8 cellular contexts compared by ENCODE assay signal in the genomic region with DNA sequence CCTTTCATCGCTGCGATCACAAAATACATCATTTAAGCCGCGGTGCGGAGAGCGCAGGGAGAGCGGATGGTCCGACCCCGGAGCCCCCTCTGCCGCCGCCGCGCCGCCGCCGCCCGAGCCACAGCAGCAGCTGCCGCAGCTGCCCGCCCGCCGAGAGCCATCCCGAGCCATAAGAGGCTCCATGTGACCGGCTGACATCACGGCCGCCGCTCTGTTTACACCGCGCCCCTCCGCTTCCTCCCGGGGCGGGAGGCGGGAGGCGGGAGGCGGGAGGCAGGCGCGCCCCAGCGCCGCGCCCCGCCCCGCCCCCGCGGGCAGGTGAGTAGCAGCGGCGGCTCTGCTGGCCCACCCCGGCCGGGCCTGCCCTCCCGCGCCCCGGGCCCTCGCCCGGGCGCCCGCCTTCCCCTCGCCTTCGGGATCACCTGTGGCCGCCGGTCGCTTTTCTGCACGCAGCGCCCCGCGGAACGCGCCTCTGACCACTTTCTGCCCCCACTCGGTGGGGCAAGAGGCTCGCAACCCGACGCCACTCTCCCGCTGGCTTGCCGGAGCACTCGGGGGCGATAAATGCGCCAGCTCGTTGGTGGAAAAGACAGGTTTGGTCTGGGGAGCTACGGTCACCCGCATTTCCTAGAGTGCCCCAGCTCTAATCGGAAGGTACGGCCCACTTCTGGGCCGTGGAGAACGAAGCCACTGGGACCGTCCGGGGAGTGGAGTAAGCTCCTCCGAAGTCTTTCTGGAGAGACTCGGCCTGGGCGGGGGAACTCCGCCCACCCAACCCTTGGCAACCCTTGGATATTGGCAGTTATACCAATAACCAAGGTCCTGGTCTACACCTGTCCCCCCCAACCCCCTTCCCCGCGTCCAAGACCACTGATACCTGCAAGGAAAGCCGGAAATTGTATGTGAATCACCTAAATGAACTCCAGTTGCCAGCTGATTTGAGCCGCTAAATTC.
DNase-seq lines count a peak whose midpoint lies in the region; ATAC-seq and TF ChIP-seq lines count a peak whose summit lies in the region.

No MANE protein-coding gene starts in this region.

- no peaks in the 10 kb centered on the region for H3K27me3 ChIP-seq in lower lobe of right lung (ENCODE audit: low read depth)

- peak overlapping the region; percentile 84 for H3K4me3 ChIP-seq in lower lobe of right lung

- peak; percentile 20 for TF ChIP-seq CTCF in lower lobe of right lung (IDR thresholded peaks at IDR 0.05)

- DNase-seq in 8988T (peak; percentile 49), NCI-H345 (lab: John Stamatoyannopoulos, UW) (peak; percentile 83), dermis microvascular lymphatic vessel endothelial cell (ENCODE audit: low read depth in 2 of 2) (peak; percentile 61 to 88), lower lobe of right lung (peak; percentile 93)
- DNase-seq in activated CD4-positive, alpha-beta T cell treated with anti-CD3 and anti-CD28 coated beads, Interleukin-2, amount 50 U/mL, for 24 hours (ENCODE audit: low read depth in 1 of 2, low spot score in 1 of 2): peak; percentile 58 to 69
- peak; percentile 62 to 81 (median 64) for DNase-seq in stimulated activated CD4-positive, alpha-beta T cell treated with anti-CD3 and anti-CD28 coated beads, TNF-alpha, amount 100 ng/mL, for 24 hours (ENCODE audit: low read depth in 3 of 3)

- peaks cover 13% of the 10 kb centered on the region for H3K4me1 ChIP-seq in lower lobe of right lung

- intact Hi-C loops in lower lobe of right lung (cut with DNase I): no loop called here

- peak overlapping the region; percentile 93 for H3K27ac ChIP-seq in lower lobe of right lung

- H3K9me3 ChIP-seq in lower lobe of right lung: no peaks in the 10 kb centered on the region

- no peaks in the 10 kb centered on the region for H3K36me3 ChIP-seq in lower lobe of right lung

- ATAC-seq in GM18861 (IDR thresholded peaks at IDR 0.05; ENCODE audit: unreplicated experiment): peak; percentile 74
- ATAC-seq in HG03103 (IDR thresholded peaks at IDR 0.05; ENCODE audit: low read depth, unreplicated experiment): peak; percentile 71
- ATAC-seq in lower lobe of right lung: peak; percentile 93 to 95

Comparison
In these comparisons a context has a peak if more than half of its experiments do, and no peak if none do; other contexts are left out.
1. Peak in every context shown above with its lines: DNase-seq, ATAC-seq, H3K4me3 ChIP-seq and H3K27ac ChIP-seq.